Comparison of ENCODE assay signal across 33 cellular contexts in genomic region chr19:4187313-4188122, GRCh38. TPM values are rescaled to one million over a fixed set of nuclear protein-coding genes. Genes with fewer than 3 reads are reported as not detected.
"Had no signal": no experiment of that assay in that cellular context is flagged by ENCODE, and none has a peak within 500 bp of the region (broad histone marks: within the 10 kb centered on the region; RNA-seq: fewer than 3 reads in every experiment).

No MANE protein-coding gene starts in this region.

- H3K9me3 ChIP-seq: colonic mucosa, esophagus muscularis mucosa, gastroesophageal sphincter, heart right ventricle, left ventricle myocardium inferior, neutrophil, suprapubic skin, transverse colon, upper lobe of right lung, uterus had no signal

- H3K36me3 ChIP-seq: colonic mucosa, esophagus muscularis mucosa, gastroesophageal sphincter, heart right ventricle, left ventricle myocardium inferior, neutrophil, suprapubic skin, transverse colon, upper lobe of right lung, uterus had no signal

- ATAC-seq: foreskin keratinocyte; gastroesophageal sphincter; heart right ventricle; natural killer cell; sciatic nerve; stimulated activated naive CD8-positive, alpha-beta T cell treated with anti-CD3 and anti-CD28 coated beads, Interleukin-15, amount 100 ng/mL, for 72 hours; upper lobe of right lung had no signal

- H3K4me2 ChIP-seq: smooth muscle cell had no signal

- H3K27ac ChIP-seq: colonic mucosa, esophagus muscularis mucosa, foreskin keratinocyte, gastroesophageal sphincter, heart right ventricle, neutrophil, parathyroid adenoma, suprapubic skin, upper lobe of right lung, uterus had no signal

- DNase-seq: colonic mucosa; effector CD8-positive, alpha-beta T cell; foreskin keratinocyte; heart right ventricle; hippocampal formation; left colon; left ventricle myocardium inferior; natural killer cell; stimulated activated CD4-positive, alpha-beta T cell treated with anti-CD3 and anti-CD28 coated beads, Interleukin-12 subunit alpha, Interleukin-12 subunit beta, amount 100 ng/mL, for 4 hours; stimulated activated CD4-positive, alpha-beta T cell treated with anti-CD3 and anti-CD28 coated beads, Interleukin-1b, Interleukin-23, amount 100 ng/mL, for 48 hours; stimulated activated CD4-positive, alpha-beta T cell treated with anti-CD3 and anti-CD28 coated beads, Interleukin-4, amount 100 ng/mL, for 1 hour; stimulated activated CD8-positive, alpha-beta memory T cell treated with anti-CD3 and anti-CD28 coated beads, Interleukin-4, amount 100 ng/mL, for 48 hours; stimulated activated naive CD4-positive, alpha-beta T cell; stimulated activated naive CD8-positive, alpha-beta T cell treated with anti-CD3 and anti-CD28 coated beads, Interleukin-15, amount 100 ng/mL, for 72 hours; transverse colon; upper lobe of right lung; uterus had no signal

- H3K9ac ChIP-seq: parathyroid adenoma had no signal

- H3K4me3 ChIP-seq: colonic mucosa, esophagus muscularis mucosa, gastroesophageal sphincter, heart right ventricle, left ventricle myocardium inferior, lung, smooth muscle cell, suprapubic skin, transverse colon, upper lobe of right lung, uterus had no signal

- FAIRE-seq: endothelial cell of umbilical vein, islet of Langerhans had no signal

- H3K79me2 ChIP-seq: parathyroid adenoma had no signal

- H3K27me3 ChIP-seq: colonic mucosa, foreskin keratinocyte, transverse colon, uterus had no signal

- H3K4me1 ChIP-seq: foreskin keratinocyte, uterus had no signal

RNA-seq across cellular contexts. Expression of gene ANKRD24, which starts 5.0 kb away (rescaled TPM):
- total RNA-seq: epithelial cell of proximal tubule, smooth muscle cell had no signal

RNA-seq across cellular contexts. Expression of gene CREB3L3, which starts 34.1 kb away (rescaled TPM):
- total RNA-seq: endothelial cell of umbilical vein, epithelial cell of proximal tubule, esophagus muscularis mucosa, foreskin keratinocyte, gastroesophageal sphincter, heart right ventricle, kidney epithelial cell, left ventricle myocardium inferior, lung, omental fat pad, sciatic nerve, smooth muscle cell, upper lobe of right lung, uterus had no signal
- polyA plus RNA-seq: endothelial cell of umbilical vein, fibroblast of lung, foreskin keratinocyte, neural cell, smooth muscle cell had no signal

RNA-seq across cellular contexts. Expression of gene EBI3, which starts 41.8 kb away (rescaled TPM):
- total RNA-seq: fibroblast of lung, foreskin keratinocyte, natural killer cell, progenitor cell of endocrine pancreas had no signal
- polyA plus RNA-seq: neural cell had no signal
